9 cellular contexts compared by ENCODE assay signal in the genomic region with DNA sequence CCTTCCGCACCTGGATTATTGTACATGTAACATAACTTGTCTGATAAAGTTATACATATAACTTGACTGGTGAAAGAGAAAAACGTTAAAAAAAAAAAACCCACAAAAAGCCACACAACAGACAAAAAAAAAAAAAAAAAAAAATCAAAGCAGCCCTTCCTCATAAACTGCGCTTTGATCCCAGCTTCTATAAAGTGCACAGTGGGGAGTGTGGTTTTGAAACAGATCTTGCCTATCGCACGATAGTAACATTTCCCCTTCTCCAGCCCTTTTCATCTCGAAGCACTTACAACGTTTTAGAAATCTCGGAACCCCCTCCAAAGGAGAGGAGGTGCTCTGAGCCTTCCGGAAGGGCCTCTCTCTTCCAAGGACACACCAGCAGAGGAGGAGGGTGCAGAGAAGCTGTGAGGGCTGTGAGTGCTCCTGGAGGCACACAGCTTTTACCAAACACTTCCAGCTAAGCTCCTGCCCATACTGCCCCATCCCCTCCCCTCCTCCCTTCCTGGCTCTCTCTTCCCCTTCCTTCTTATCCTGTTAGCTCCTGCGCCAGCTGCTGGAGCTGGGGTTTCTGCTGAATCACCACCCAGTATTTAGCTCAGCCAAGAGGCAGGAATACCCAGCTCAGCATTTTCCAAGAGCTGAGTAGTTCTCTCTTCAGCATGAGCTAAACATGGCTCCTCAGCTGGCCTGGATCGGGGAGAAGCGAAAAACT. TPM values are rescaled to one million over a fixed set of nuclear protein-coding genes. Genes with fewer than 3 reads are reported as not detected.
DNase-seq lines count a peak whose midpoint lies in the region; ATAC-seq lines count a peak whose summit lies in the region.
"Had no signal": no experiment of that assay in that cellular context is flagged by ENCODE, and none has a peak within 500 bp of the region (broad histone marks: within the 10 kb centered on the region; RNA-seq: fewer than 3 reads in every experiment).

No MANE protein-coding gene starts in this region.

- peak overlapping the region; percentile 74 for H3K4me3 ChIP-seq in adipocyte (ENCODE audit: low read length)

- H3K9me3 ChIP-seq in adipocyte (ENCODE audit: control insufficient read depth, low read length) = no peaks in the 10 kb centered on the region

- H3K4me1 ChIP-seq in adipocyte (ENCODE audit: control insufficient read depth, insufficient read depth, low read length) = peaks cover 46% of the 10 kb centered on the region

- H3K36me3 ChIP-seq in adipocyte (ENCODE audit: control insufficient read depth, insufficient read depth, low read length, severe bottlenecking) = peaks cover 2% of the 10 kb centered on the region

- H3K9ac ChIP-seq in adipocyte (ENCODE audit: low read length) = peak overlapping the region; percentile 83

- peak; percentile 86 for ATAC-seq in left ventricle myocardium superior
- ATAC-seq in HG02759 (IDR thresholded peaks at IDR 0.05; ENCODE audit: unreplicated experiment) = no peak

- intact Hi-C loops in left ventricle myocardium superior (cut with micrococcal nuclease) = no loop called here

- H3K27me3 ChIP-seq in adipocyte (replicated peaks; ENCODE audit: control insufficient read depth, insufficient read depth, low read length) = no peaks in the 10 kb centered on the region

- DNase-seq in NCI-H2107 treated with DMSO at 0.1 percent for 48 hours (lab: John Stamatoyannopoulos, UW; ENCODE audit: unreplicated experiment) = peak; percentile 47
- DNase-seq in NCI-H2107 (lab: John Stamatoyannopoulos, UW) = no peak
- DNase-seq in adipocyte (ENCODE audit: low read depth) = peak; percentile 88
- DNase-seq in left ventricle myocardium superior = peak; percentile 85
- peak; percentile 68 for DNase-seq in pulmonary artery endothelial cell (ENCODE audit: low read depth, low spot score)
- no peak for DNase-seq in GF-D8 (lab: John Stamatoyannopoulos, UW)
- no peak for DNase-seq in NK-92 treated with Interleukin-12 subunit alpha and Interleukin-12 subunit beta, amount 100 ng/mL, for 24 hours (lab: John Stamatoyannopoulos, UW)
- DNase-seq: CD4-positive, CD25-positive, alpha-beta regulatory T cell had no signal

RNA-seq across cellular contexts. Expression of gene SLC7A8, which starts 28.4 kb away (rescaled TPM):
- total RNA-seq in left ventricle myocardium superior = 6.4 TPM
- total RNA-seq in pulmonary artery endothelial cell = 0.46 and 0.78 TPM in 2 replicates
- total RNA-seq: CD4-positive, CD25-positive, alpha-beta regulatory T cell had no signal

RNA-seq across cellular contexts. Expression of gene CEBPE, which starts 36.0 kb away (rescaled TPM):
- total RNA-seq in left ventricle myocardium superior (not detected), pulmonary artery endothelial cell (not detected in 2 replicates)
- total RNA-seq: CD4-positive, CD25-positive, alpha-beta regulatory T cell had no signal

RNA-seq across cellular contexts. Expression of gene CIROP, which starts 50.2 kb away (rescaled TPM):
- total RNA-seq in left ventricle myocardium superior (not detected), pulmonary artery endothelial cell (not detected in 2 replicates)
- total RNA-seq: CD4-positive, CD25-positive, alpha-beta regulatory T cell had no signal

RNA-seq across cellular contexts. Expression of gene C14orf119, which starts 59.7 kb away (rescaled TPM):
- total RNA-seq in left ventricle myocardium superior (23.6 TPM), pulmonary artery endothelial cell (48.5 and 52.5 TPM in 2 replicates)

Comparison
In these comparisons a context has a peak if more than half of its experiments do, and no peak if none do; other contexts are left out.
1. DNase-seq: peak in NCI-H2107 treated with DMSO at 0.1 percent for 48 hours (single experiment), adipocyte (single experiment), left ventricle myocardium superior (single experiment) and pulmonary artery endothelial cell (single experiment); none in NCI-H2107 (single experiment), GF-D8 (single experiment) and NK-92 treated with Interleukin-12 subunit alpha and Interleukin-12 subunit beta, amount 100 ng/mL, for 24 hours (single experiment).